Comparison of ENCODE assay signal across 20 cellular contexts in the genomic region with DNA sequence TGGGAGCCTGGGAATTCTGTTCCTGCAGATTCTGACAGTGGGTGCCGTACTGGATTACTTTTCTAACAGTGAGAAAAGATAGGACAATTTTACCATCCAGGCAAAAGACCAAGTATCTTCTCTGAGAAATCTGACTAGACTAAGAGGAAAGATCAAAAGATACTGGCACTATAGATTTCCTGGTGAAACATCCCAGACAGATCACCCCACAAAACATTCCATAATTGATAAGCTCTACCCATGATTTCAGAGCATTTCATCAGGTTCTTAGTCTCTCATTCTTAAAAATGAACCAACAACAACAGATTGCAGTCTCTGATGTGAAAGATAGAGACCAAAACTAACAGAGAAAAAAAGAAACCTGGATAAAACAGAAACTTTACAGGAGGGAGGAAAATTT. TPM values are rescaled to one million over a fixed set of nuclear protein-coding genes. Genes with fewer than 3 reads are reported as not detected.
DNase-seq lines count a peak whose midpoint lies in the region; ATAC-seq and TF ChIP-seq lines count a peak whose summit lies in the region.
"Had no signal": no experiment of that assay in that cellular context is flagged by ENCODE, and none has a peak within 500 bp of the region (broad histone marks: within the 10 kb centered on the region; RNA-seq: fewer than 3 reads in every experiment).

No MANE protein-coding gene starts in this region.

- H3K4me3 ChIP-seq in HEK293 (ENCODE audit: low read depth, low read length) (no peak overlapping the region), adipocyte (ENCODE audit: low read length) (no peak overlapping the region), fibroblast of villous mesenchyme (ENCODE audit: low read depth, low read length) (no peak overlapping the region)
- H3K4me3 ChIP-seq: SJCRH30 had no signal

- CTCF ChIA-PET in activated CD4-positive, alpha-beta T cell treated with anti-CD3 and anti-CD28 coated beads for 36 hours (lab: Charles Lee): interaction anchor here (0.9 to 1.5 kb wide), 4 partner anchors 9 to 289 kb away, joined by 3 to 4 read pairs (median 3); no protein-coding TSS in a partner anchor
- CTCF ChIA-PET in HEK293 (lab: Yijun Ruan, JAX): interaction anchor here (0.5 to 9.2 kb wide), 7 partner anchors 8 to 360 kb away, joined by 3 to 160 read pairs (median 8); a partner anchor contains a TSS

- TF ChIP-seq CTCF in HEK293 (tag by site-specific recombination; IDR thresholded peaks at IDR 0.05) (no peak), fibroblast of villous mesenchyme (IDR thresholded peaks at IDR 0.05; ENCODE audit: insufficient read depth, low read depth, low read length) (no peak)

- no peak for ATAC-seq in activated CD4-positive, alpha-beta T cell treated with anti-CD3 and anti-CD28 coated beads for 36 hours
- ATAC-seq: HCT116 had no signal

- H3K27ac Mint-ChIP-seq in activated CD4-positive, alpha-beta T cell treated with anti-CD3 and anti-CD28 coated beads for 36 hours: peak overlapping the region; percentile 25
- H3K27ac Mint-ChIP-seq: CD4-positive, CD25-positive, alpha-beta regulatory T cell had no signal

- H3K27ac ChIP-seq in HEK293 (ENCODE audit: extremely low read depth, low read depth, low read length): no peak overlapping the region
- H3K27ac ChIP-seq: 22Rv1, SJCRH30 had no signal

- no peak for DNase-seq in activated CD4-positive, alpha-beta T cell treated with anti-CD3 and anti-CD28 coated beads for 36 hours
- no peak for DNase-seq in activated CD4-positive, alpha-beta T cell treated with anti-CD3 and anti-CD28 coated beads for 48 hours
- peak; percentile 33 for DNase-seq in adipocyte (ENCODE audit: low read depth)
- peak; percentile 74 for DNase-seq in fibroblast of villous mesenchyme (ENCODE audit: low read depth)
- DNase-seq in NCI-H446 (lab: John Stamatoyannopoulos, UW): no peak
- no peak for DNase-seq in C1 segment of cervical spinal cord (lab: John Stamatoyannopoulos, UW)
- no peak for DNase-seq in NCI-H1048 (lab: John Stamatoyannopoulos, UW)
- DNase-seq: ACHN; CD4-positive, CD25-positive, alpha-beta regulatory T cell; Karpas-422; MV-4-11; NCI-H1105 treated with DMSO at 0.1 percent for 48 hours; NCI-H146; NCI-H1930; NCI-H2107; NCI-H69; SJCRH30 had no signal

- no peaks in the 10 kb centered on the region for H3K9me3 Mint-ChIP-seq in activated CD4-positive, alpha-beta T cell treated with anti-CD3 and anti-CD28 coated beads for 36 hours (ENCODE audit: low read depth)
- H3K9me3 Mint-ChIP-seq: CD4-positive, CD25-positive, alpha-beta regulatory T cell had no signal

- H3K4me3 Mint-ChIP-seq in activated CD4-positive, alpha-beta T cell treated with anti-CD3 and anti-CD28 coated beads for 36 hours: no peak overlapping the region
- H3K4me3 Mint-ChIP-seq: CD4-positive, CD25-positive, alpha-beta regulatory T cell had no signal

- peaks cover 19% of the 10 kb centered on the region for H3K27me3 Mint-ChIP-seq in activated CD4-positive, alpha-beta T cell treated with anti-CD3 and anti-CD28 coated beads for 36 hours

- H3K36me3 ChIP-seq in HEK293 (ENCODE audit: control insufficient read depth in 2 of 2, insufficient read depth in 1 of 2, low read length in 2 of 2) (no peaks in the 10 kb centered on the region), adipocyte (ENCODE audit: control insufficient read depth, insufficient read depth, low read length, severe bottlenecking) (no peaks in the 10 kb centered on the region)
- H3K36me3 ChIP-seq: SJCRH30 had no signal

- intact Hi-C loops in activated CD4-positive, alpha-beta T cell treated with anti-CD3 and anti-CD28 coated beads for 36 hours (cut with DNase I, micrococcal nuclease): no loop called here

- H3K4me1 Mint-ChIP-seq in activated CD4-positive, alpha-beta T cell treated with anti-CD3 and anti-CD28 coated beads for 36 hours: peaks cover 17% of the 10 kb centered on the region

- no peak overlapping the region for H3K9ac ChIP-seq in adipocyte (ENCODE audit: low read length)

- no peaks in the 10 kb centered on the region for H3K9me3 ChIP-seq in HEK293 (ENCODE audit: control insufficient read depth, insufficient read depth, low read depth, low read length)
- no peaks in the 10 kb centered on the region for H3K9me3 ChIP-seq in adipocyte (ENCODE audit: control insufficient read depth, low read length)
- H3K9me3 ChIP-seq: SJCRH30 had no signal

- POLR2A ChIA-PET in activated CD4-positive, alpha-beta T cell treated with anti-CD3 and anti-CD28 coated beads for 36 hours (lab: Charles Lee): no interaction called here
- POLR2A ChIA-PET in HEK293 (lab: Yijun Ruan, JAX): no interaction called here

- no peaks in the 10 kb centered on the region for H3K27me3 ChIP-seq in adipocyte (replicated peaks; ENCODE audit: control insufficient read depth, insufficient read depth, low read length)
- H3K27me3 ChIP-seq: SJCRH30 had no signal

- H3K36me3 Mint-ChIP-seq in activated CD4-positive, alpha-beta T cell treated with anti-CD3 and anti-CD28 coated beads for 36 hours (ENCODE audit: low read depth): no peaks in the 10 kb centered on the region
- H3K36me3 Mint-ChIP-seq: CD4-positive, CD25-positive, alpha-beta regulatory T cell had no signal

- H3K4me1 ChIP-seq in HEK293 (ENCODE audit: control insufficient read depth, insufficient read depth, low read length) (no peaks in the 10 kb centered on the region), adipocyte (ENCODE audit: control insufficient read depth, insufficient read depth, low read length) (peaks cover 14% of the 10 kb centered on the region)

TF ChIP-seq in HEK293, 187 proteins besides CTCF, POLR2A, EP300 and RAD21:
- TF ChIP-seq YY1 (tag by site-specific recombination; IDR thresholded peaks at IDR 0.05) (no peak), ZNF555 (tag by site-specific recombination; conservative IDR thresholded peaks at IDR 0.05) (no peak), ZNF311 (tag by site-specific recombination; IDR thresholded peaks at IDR 0.05; ENCODE audit: borderline replicate concordance) (no peak), ZNF174 (tag by site-specific recombination; IDR thresholded peaks at IDR 0.05) (no peak), ZNF2 (tag by site-specific recombination; IDR thresholded peaks at IDR 0.05) (no peak)
- TF ChIP-seq, protein P1, sequence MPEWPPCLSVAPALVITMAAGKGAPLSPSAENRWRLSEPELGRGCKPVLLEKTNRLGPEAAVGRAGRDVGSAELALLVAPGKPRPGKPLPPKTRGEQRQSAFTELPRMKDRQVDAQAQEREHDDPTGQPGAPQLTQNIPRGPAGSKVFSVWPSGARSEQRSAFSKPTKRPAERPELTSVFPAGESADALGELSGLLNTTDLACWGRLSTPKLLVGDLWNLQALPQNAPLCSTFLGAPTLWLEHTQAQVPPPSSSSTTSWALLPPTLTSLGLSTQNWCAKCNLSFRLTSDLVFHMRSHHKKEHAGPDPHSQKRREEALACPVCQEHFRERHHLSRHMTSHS (tag by site-specific recombination; IDR thresholded peaks at IDR 0.05): no peak
- TF ChIP-seq, protein P2, sequence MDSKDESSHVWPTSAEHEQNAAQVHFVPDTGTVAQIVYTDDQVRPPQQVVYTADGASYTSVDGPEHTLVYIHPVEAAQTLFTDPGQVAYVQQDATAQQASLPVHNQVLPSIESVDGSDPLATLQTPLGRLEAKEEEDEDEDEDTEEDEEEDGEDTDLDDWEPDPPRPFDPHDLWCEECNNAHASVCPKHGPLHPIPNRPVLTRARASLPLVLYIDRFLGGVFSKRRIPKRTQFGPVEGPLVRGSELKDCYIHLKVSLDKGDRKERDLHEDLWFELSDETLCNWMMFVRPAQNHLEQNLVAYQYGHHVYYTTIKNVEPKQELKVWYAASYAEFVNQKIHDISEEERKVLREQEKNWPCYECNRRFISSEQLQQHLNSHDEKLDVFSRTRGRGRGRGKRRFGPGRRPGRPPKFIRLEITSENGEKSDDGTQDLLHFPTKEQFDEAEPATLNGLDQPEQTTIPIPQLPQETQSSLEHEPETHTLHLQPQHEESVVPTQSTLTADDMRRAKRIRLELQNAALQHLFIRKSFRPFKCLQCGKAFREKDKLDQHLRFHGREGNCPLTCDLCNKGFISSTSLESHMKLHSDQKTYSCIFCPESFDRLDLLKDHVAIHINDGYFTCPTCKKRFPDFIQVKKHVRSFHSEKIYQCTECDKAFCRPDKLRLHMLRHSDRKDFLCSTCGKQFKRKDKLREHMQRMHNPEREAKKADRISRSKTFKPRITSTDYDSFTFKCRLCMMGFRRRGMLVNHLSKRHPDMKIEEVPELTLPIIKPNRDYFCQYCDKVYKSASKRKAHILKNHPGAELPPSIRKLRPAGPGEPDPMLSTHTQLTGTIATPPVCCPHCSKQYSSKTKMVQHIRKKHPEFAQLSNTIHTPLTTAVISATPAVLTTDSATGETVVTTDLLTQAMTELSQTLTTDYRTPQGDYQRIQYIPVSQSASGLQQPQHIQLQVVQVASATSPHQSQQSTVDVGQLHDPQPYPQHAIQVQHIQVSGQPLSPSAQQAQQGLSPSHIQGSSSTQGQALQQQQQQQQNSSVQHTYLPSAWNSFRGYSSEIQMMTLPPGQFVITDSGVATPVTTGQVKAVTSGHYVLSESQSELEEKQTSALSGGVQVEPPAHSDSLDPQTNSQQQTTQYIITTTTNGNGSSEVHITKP (tag by site-specific recombination; IDR thresholded peaks at IDR 0.05): peak; percentile 48
TF ChIP-seq in HEK293: peak in this region for 1.

RNA-seq across cellular contexts. Expression of a gene that starts 13.6 kb away (rescaled TPM):
- total RNA-seq in activated CD4-positive, alpha-beta T cell treated with anti-CD3 and anti-CD28 coated beads for 36 hours: 10 to 100 TPM; 23.9 to 28.1 TPM
- 18.4 and 30.7 TPM in 2 replicates for total RNA-seq in fibroblast of villous mesenchyme

Comparison
In these comparisons a context has a peak if more than half of its experiments do, and no peak if none do; other contexts are left out.
1. DNase-seq: peak in adipocyte (single experiment) and fibroblast of villous mesenchyme (single experiment); none in activated CD4-positive, alpha-beta T cell treated with anti-CD3 and anti-CD28 coated beads for 36 hours (single experiment), activated CD4-positive, alpha-beta T cell treated with anti-CD3 and anti-CD28 coated beads for 48 hours (single experiment), NCI-H446 (0 of 2), C1 segment of cervical spinal cord (0 of 14) and NCI-H1048 (single experiment).